Comparison of ENCODE assay signal across 18 cellular contexts in genomic region chr2:63858291-63858690, GRCh38.
"Had no signal": no experiment of that assay in that cellular context is flagged by ENCODE, and none has a peak within 500 bp of the region (broad histone marks: within the 10 kb centered on the region; RNA-seq: fewer than 3 reads in every experiment).

No MANE protein-coding gene starts in this region.

- H3K9me3 Mint-ChIP-seq: activated naive CD4-positive, alpha-beta T cell treated with anti-CD3 and anti-CD28 coated beads, Interleukin-2, amount 50 U/mL, for 72 hours; activated T-cell treated with anti-CD3 and anti-CD28 coated beads, Interleukin-2, amount 50 U/mL, for 4 hours; endodermal cell; neural crest cell; stimulated activated naive B cell treated with anti-CD40 and anti-IgM and Interleukin-4, amounts not matched to agents 10 μg/mL and 1 μg/mL and 100 μg/mL, for 72 hours had no signal

- DNase-seq: activated CD4-positive, alpha-beta T cell treated with anti-CD3 and anti-CD28 coated beads for 36 hours; activated CD4-positive, alpha-beta T cell treated with anti-CD3 and anti-CD28 coated beads, Interleukin-2, amount 50 U/mL, for 48 hours; activated effector memory CD4-positive, alpha-beta T cell treated with anti-CD3 and anti-CD28 coated beads, Interleukin-2, amount 50 U/mL, for 16 hours; activated T-cell treated with anti-CD3 and anti-CD28 coated beads, Interleukin-2, amount 50 U/mL, for 4 hours; central memory CD4-positive, alpha-beta T cell; endodermal cell; foreskin fibroblast; glutamatergic neuron; hippocampal formation; retina; spleen; stimulated activated naive B cell treated with anti-CD40 and anti-IgM and Interleukin-4, amounts not matched to agents 10 μg/mL and 1 μg/mL and 100 μg/mL, for 72 hours; upper lobe of left lung had no signal

- H3K4me3 Mint-ChIP-seq: activated CD4-positive, alpha-beta T cell treated with anti-CD3 and anti-CD28 coated beads for 36 hours; activated T-cell treated with anti-CD3 and anti-CD28 coated beads, Interleukin-2, amount 50 U/mL, for 4 hours; brain; endodermal cell; mesothelial cell of epicardium; neural crest cell; stimulated activated naive B cell treated with anti-CD40 and anti-IgM and Interleukin-4, amounts not matched to agents 10 μg/mL and 1 μg/mL and 100 μg/mL, for 72 hours had no signal

- H3K27ac Mint-ChIP-seq: activated CD4-positive, alpha-beta T cell treated with anti-CD3 and anti-CD28 coated beads for 36 hours; activated naive CD4-positive, alpha-beta T cell treated with anti-CD3 and anti-CD28 coated beads, Interleukin-2, amount 50 U/mL, for 72 hours; brain; endodermal cell; mesothelial cell of epicardium; stimulated activated naive B cell treated with anti-CD40 and anti-IgM and Interleukin-4, amounts not matched to agents 10 μg/mL and 1 μg/mL and 100 μg/mL, for 72 hours had no signal

- H3K27me3 Mint-ChIP-seq: activated CD4-positive, alpha-beta T cell treated with anti-CD3 and anti-CD28 coated beads for 36 hours; brain; stimulated activated naive B cell treated with anti-CD40 and anti-IgM and Interleukin-4, amounts not matched to agents 10 μg/mL and 1 μg/mL and 100 μg/mL, for 72 hours had no signal

- ATAC-seq: activated CD4-positive, alpha-beta T cell treated with anti-CD3 and anti-CD28 coated beads for 36 hours; activated naive CD4-positive, alpha-beta T cell treated with anti-CD3 and anti-CD28 coated beads, Interleukin-2, amount 50 U/mL, for 72 hours; activated T-cell treated with anti-CD3 and anti-CD28 coated beads, Interleukin-2, amount 50 U/mL, for 4 hours; left lobe of liver; stimulated activated naive B cell treated with anti-CD40 and anti-IgM and Interleukin-4, amounts not matched to agents 10 μg/mL and 1 μg/mL and 100 μg/mL, for 72 hours had no signal
